Comparison of ENCODE assay signal across 1 cellular context in the genomic region with DNA sequence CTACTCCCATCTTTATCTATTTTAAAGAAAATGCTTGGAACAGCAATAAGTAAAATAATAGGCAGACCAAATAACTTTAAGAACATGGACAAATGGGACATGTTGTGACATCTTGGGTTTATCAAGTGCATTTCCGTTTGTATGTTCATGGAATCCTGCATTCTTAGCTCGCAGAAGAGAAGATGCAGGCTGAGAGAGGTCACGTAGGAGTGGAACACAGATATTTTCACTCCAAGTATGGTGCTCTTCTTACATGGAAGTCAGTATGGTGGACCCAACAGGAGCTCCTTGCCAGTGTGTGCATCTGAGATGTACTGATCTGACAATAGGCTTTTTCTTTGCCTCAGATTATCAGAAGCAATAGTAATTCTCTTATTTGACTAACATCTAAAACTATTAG.
TF ChIP-seq lines count a peak whose summit lies in the region.

No MANE protein-coding gene starts in this region.

TF ChIP-seq in GM23338, 12 proteins besides CTCF, POLR2A, EP300 and RAD21:
- TF ChIP-seq ZNF331 (CRISPR knock-in tag; IDR thresholded peaks at IDR 0.05; ENCODE audit: low read depth) (no peak), POLR2AphosphoS5 (IDR thresholded peaks at IDR 0.05; ENCODE audit: low read depth) (no peak), JUNB (IDR thresholded peaks at IDR 0.05; ENCODE audit: unreplicated experiment) (no peak), EZH2 (IDR thresholded peaks at IDR 0.05; ENCODE audit: low read depth, unreplicated experiment) (no peak), EZH2phosphoT487 (IDR thresholded peaks at IDR 0.05; ENCODE audit: unreplicated experiment) (no peak), CREB1 (CRISPR knock-in tag; IDR thresholded peaks at IDR 0.05; ENCODE audit: low read depth) (no peak), STAT1 (IDR thresholded peaks at IDR 0.05; ENCODE audit: unreplicated experiment) (no peak), NANOG (IDR thresholded peaks at IDR 0.05; ENCODE audit: borderline replicate concordance) (no peak), ZNF114 (CRISPR knock-in tag; IDR thresholded peaks at IDR 0.05) (no peak)
- TF ChIP-seq, protein P1, sequence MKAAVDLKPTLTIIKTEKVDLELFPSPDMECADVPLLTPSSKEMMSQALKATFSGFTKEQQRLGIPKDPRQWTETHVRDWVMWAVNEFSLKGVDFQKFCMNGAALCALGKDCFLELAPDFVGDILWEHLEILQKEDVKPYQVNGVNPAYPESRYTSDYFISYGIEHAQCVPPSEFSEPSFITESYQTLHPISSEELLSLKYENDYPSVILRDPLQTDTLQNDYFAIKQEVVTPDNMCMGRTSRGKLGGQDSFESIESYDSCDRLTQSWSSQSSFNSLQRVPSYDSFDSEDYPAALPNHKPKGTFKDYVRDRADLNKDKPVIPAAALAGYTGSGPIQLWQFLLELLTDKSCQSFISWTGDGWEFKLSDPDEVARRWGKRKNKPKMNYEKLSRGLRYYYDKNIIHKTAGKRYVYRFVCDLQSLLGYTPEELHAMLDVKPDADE (IDR thresholded peaks at IDR 0.05), result no peak
- TF ChIP-seq, protein P2, sequence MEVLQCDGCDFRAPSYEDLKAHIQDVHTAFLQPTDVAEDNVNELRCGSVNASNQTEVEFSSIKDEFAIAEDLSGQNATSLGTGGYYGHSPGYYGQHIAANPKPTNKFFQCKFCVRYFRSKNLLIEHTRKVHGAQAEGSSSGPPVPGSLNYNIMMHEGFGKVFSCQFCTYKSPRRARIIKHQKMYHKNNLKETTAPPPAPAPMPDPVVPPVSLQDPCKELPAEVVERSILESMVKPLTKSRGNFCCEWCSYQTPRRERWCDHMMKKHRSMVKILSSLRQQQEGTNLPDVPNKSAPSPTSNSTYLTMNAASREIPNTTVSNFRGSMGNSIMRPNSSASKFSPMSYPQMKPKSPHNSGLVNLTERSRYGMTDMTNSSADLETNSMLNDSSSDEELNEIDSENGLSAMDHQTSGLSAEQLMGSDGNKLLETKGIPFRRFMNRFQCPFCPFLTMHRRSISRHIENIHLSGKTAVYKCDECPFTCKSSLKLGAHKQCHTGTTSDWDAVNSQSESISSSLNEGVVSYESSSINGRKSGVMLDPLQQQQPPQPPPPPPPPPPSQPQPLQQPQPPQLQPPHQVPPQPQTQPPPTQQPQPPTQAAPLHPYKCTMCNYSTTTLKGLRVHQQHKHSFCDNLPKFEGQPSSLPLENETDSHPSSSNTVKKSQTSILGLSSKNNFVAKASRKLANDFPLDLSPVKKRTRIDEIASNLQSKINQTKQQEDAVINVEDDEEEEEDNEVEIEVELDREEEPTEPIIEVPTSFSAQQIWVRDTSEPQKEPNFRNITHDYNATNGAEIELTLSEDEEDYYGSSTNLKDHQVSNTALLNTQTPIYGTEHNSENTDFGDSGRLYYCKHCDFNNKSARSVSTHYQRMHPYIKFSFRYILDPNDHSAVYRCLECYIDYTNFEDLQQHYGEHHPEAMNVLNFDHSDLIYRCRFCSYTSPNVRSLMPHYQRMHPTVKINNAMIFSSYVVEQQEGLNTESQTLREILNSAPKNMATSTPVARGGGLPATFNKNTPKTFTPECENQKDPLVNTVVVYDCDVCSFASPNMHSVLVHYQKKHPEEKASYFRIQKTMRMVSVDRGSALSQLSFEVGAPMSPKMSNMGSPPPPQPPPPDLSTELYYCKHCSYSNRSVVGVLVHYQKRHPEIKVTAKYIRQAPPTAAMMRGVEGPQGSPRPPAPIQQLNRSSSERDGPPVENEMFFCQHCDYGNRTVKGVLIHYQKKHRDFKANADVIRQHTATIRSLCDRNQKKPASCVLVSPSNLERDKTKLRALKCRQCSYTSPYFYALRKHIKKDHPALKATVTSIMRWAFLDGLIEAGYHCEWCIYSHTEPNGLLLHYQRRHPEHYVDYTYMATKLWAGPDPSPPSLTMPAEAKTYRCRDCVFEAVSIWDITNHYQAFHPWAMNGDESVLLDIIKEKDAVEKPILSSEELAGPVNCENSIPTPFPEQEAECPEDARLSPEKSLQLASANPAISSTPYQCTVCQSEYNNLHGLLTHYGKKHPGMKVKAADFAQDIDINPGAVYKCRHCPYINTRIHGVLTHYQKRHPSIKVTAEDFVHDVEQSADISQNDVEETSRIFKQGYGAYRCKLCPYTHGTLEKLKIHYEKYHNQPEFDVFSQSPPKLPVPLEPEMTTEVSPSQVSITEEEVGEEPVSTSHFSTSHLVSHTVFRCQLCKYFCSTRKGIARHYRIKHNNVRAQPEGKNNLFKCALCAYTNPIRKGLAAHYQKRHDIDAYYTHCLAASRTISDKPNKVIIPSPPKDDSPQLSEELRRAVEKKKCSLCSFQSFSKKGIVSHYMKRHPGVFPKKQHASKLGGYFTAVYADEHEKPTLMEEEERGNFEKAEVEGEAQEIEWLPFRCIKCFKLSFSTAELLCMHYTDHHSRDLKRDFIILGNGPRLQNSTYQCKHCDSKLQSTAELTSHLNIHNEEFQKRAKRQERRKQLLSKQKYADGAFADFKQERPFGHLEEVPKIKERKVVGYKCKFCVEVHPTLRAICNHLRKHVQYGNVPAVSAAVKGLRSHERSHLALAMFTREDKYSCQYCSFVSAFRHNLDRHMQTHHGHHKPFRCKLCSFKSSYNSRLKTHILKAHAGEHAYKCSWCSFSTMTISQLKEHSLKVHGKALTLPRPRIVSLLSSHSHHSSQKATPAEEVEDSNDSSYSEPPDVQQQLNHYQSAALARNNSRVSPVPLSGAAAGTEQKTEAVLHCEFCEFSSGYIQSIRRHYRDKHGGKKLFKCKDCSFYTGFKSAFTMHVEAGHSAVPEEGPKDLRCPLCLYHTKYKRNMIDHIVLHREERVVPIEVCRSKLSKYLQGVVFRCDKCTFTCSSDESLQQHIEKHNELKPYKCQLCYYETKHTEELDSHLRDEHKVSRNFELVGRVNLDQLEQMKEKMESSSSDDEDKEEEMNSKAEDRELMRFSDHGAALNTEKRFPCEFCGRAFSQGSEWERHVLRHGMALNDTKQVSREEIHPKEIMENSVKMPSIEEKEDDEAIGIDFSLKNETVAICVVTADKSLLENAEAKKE (CRISPR knock-in tag; IDR thresholded peaks at IDR 0.05), result no peak
- TF ChIP-seq, protein P3, sequence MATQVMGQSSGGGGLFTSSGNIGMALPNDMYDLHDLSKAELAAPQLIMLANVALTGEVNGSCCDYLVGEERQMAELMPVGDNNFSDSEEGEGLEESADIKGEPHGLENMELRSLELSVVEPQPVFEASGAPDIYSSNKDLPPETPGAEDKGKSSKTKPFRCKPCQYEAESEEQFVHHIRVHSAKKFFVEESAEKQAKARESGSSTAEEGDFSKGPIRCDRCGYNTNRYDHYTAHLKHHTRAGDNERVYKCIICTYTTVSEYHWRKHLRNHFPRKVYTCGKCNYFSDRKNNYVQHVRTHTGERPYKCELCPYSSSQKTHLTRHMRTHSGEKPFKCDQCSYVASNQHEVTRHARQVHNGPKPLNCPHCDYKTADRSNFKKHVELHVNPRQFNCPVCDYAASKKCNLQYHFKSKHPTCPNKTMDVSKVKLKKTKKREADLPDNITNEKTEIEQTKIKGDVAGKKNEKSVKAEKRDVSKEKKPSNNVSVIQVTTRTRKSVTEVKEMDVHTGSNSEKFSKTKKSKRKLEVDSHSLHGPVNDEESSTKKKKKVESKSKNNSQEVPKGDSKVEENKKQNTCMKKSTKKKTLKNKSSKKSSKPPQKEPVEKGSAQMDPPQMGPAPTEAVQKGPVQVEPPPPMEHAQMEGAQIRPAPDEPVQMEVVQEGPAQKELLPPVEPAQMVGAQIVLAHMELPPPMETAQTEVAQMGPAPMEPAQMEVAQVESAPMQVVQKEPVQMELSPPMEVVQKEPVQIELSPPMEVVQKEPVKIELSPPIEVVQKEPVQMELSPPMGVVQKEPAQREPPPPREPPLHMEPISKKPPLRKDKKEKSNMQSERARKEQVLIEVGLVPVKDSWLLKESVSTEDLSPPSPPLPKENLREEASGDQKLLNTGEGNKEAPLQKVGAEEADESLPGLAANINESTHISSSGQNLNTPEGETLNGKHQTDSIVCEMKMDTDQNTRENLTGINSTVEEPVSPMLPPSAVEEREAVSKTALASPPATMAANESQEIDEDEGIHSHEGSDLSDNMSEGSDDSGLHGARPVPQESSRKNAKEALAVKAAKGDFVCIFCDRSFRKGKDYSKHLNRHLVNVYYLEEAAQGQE (IDR thresholded peaks at IDR 0.05; ENCODE audit: unreplicated experiment), result no peak
